2 cellular contexts compared by ENCODE assay signal in genomic region chr2:241279413-241279812, GRCh38.
A peak's percentile ranks its signal among the peaks of the same experiment; 100 is the strongest.
TF ChIP-seq lines count a peak whose summit lies in the region.

No MANE protein-coding gene starts in this region.

TF ChIP-seq in A549, 52 proteins besides CTCF, POLR2A, EP300 and RAD21 (continued from another document):
- no peak for TF ChIP-seq USF2 (IDR thresholded peaks at IDR 0.05)
- no peak for TF ChIP-seq ATOH8 (CRISPR knock-in tag; IDR thresholded peaks at IDR 0.05; ENCODE audit: low read depth)
- TF ChIP-seq CEBPB (IDR thresholded peaks at IDR 0.05), result peak in 1 of 2 experiments; percentile 65; a peak in 3 of 4 replicates
- TF ChIP-seq RNF2 (IDR thresholded peaks at IDR 0.05; ENCODE audit: borderline replicate concordance, low read depth), result no peak
- no peak for TF ChIP-seq MAZ (IDR thresholded peaks at IDR 0.05; ENCODE audit: borderline replicate concordance, low read depth, low read length)

TF ChIP-seq in WTC11, 78 proteins besides CTCF, POLR2A, EP300 and RAD21 (continued from another document):
- TF ChIP-seq USF2 (CRISPR knock-in tag; IDR thresholded peaks at IDR 0.05) (no peak), CBFB (CRISPR knock-in tag; IDR thresholded peaks at IDR 0.05; ENCODE audit: low read depth) (no peak), OVOL2 (CRISPR knock-in tag; IDR thresholded peaks at IDR 0.05; ENCODE audit: borderline replicate concordance) (no peak), GABPB1 (CRISPR knock-in tag; IDR thresholded peaks at IDR 0.05) (peak; percentile 98)
